In genomic region chr10:32987172-32987571, GRCh38 we compare ENCODE assay signal across 20 cellular contexts. TPM values are rescaled to one million over a fixed set of nuclear protein-coding genes. Genes with fewer than 3 reads are reported as not detected.
DNase-seq lines count a peak whose midpoint lies in the region; ATAC-seq, FAIRE-seq and TF ChIP-seq lines count a peak whose summit lies in the region.
"Had no signal": no experiment of that assay in that cellular context is flagged by ENCODE, and none has a peak within 500 bp of the region (broad histone marks: within the 10 kb centered on the region; RNA-seq: fewer than 3 reads in every experiment).

No MANE protein-coding gene starts in this region.

- H3K4me1 ChIP-seq in HepG2 (ENCODE audit: insufficient read depth, low read length): peaks cover 52% of the 10 kb centered on the region
- H3K4me1 ChIP-seq in right lobe of liver: peaks cover 2 to 36% (median 13%) of the 10 kb centered on the region in 4 donors
- peaks cover 82% of the 10 kb centered on the region for H3K4me1 ChIP-seq in Karpas-422 (ENCODE audit: low read length)

- no TSS peak for BruUV-seq in HepG2 (replicated peaks; lab: Mats Ljungman, UMichigan)

- no peak for DNase-seq in HepG2 (ENCODE audit: low spot score)
- no peak for DNase-seq in right lobe of liver
- DNase-seq in Karpas-422: no peak
- no peak for DNase-seq in stimulated activated CD8-positive, alpha-beta memory T cell treated with anti-CD3 and anti-CD28 coated beads, Interleukin-4, amount 100 ng/mL, for 48 hours
- DNase-seq: AML-193; Caco-2; Calu3; CD4-positive, alpha-beta T cell; CD8-positive, alpha-beta T cell; DMS79 treated with DMSO at 0.1 percent for 48 hours; GF-D8 had no signal

- in situ Hi-C loops in HepG2 (cut with HindIII; ENCODE audit: extremely low pct_ligation_motif_present, low pct_unique_long_range_greater_than_20kb): no loop called here

- H3K9me2 ChIP-seq in Karpas-422 (replicated peaks; ENCODE audit: insufficient read depth, low read length): no peaks in the 10 kb centered on the region

- no peak overlapping the region for H3K4me3 ChIP-seq in HepG2 (replicated peaks in 1 of 3; ENCODE audit: insufficient read depth in 1 of 3, low read depth in 2 of 3, low read length in 3 of 3)
- H3K4me3 ChIP-seq in right lobe of liver: no peak overlapping the region
- H3K4me3 ChIP-seq in Karpas-422 (ENCODE audit: low read length): no peak overlapping the region
- H3K4me3 ChIP-seq: BLaER1 treated with 17β-estradiol and CSF1 and Interleukin-3, amounts not matched to agents 10 nM and 100 nM had no signal

- WGBS in HepG2 (ENCODE audit: low lambda C conversion rate): 95% methylated on average over 1 of the region's 1 CpG
- WGBS in right lobe of liver (ENCODE audit: insufficient coverage, low coverage, low lambda C conversion rate, missing lambda C conversion rate): 100% methylated on average over 1 of the region's 1 CpG

- intact Hi-C loops in HepG2 (cut with micrococcal nuclease; ENCODE audit: unreplicated experiment) (no loop called here), right lobe of liver (cut with DNase I) (no loop called here)

- no peak for FAIRE-seq in HepG2 (lab: Jason Lieb, UNC)
- FAIRE-seq: A204.1, D721Med, G401.6, GM12891, GM19239 had no signal

- H4K20me1 ChIP-seq in HepG2 (ENCODE audit: insufficient read depth, low read length) (no peaks in the 10 kb centered on the region), Karpas-422 (ENCODE audit: insufficient read depth, low read depth, low read length) (no peaks in the 10 kb centered on the region)
- H4K20me1 ChIP-seq: BLaER1 treated with 17β-estradiol and CSF1 and Interleukin-3, amounts not matched to agents 10 nM and 100 nM had no signal

- TF ChIP-seq CTCF in HepG2 (CRISPR knock-in tag; IDR thresholded peaks at IDR 0.05) (no peak), right lobe of liver (IDR thresholded peaks at IDR 0.05) (no peak)

- no peak for TF ChIP-seq POLR2A in HepG2 (IDR thresholded peaks at IDR 0.05; ENCODE audit: insufficient read depth in 1 of 2, low read depth in 2 of 2, low read length in 2 of 2)
- TF ChIP-seq POLR2A in right lobe of liver (IDR thresholded peaks at IDR 0.05): no peak

- TF ChIP-seq RAD21 in HepG2 (CRISPR knock-in tag; IDR thresholded peaks at IDR 0.05): no peak

- H3K9me3 ChIP-seq in HepG2 (ENCODE audit: low read length): no peaks in the 10 kb centered on the region
- no peaks in the 10 kb centered on the region for H3K9me3 ChIP-seq in right lobe of liver
- no peaks in the 10 kb centered on the region for H3K9me3 ChIP-seq in Karpas-422 (ENCODE audit: low read length)
- H3K9me3 ChIP-seq: Caco-2 had no signal

- H3K36me3 ChIP-seq in HepG2 (replicated peaks in 1 of 2; ENCODE audit: control insufficient read depth in 1 of 2, insufficient read depth in 2 of 2, low read length in 2 of 2): no peaks in the 10 kb centered on the region
- H3K36me3 ChIP-seq in right lobe of liver: no peaks in the 10 kb centered on the region
- no peaks in the 10 kb centered on the region for H3K36me3 ChIP-seq in Karpas-422 (ENCODE audit: insufficient read depth, low read length)
- H3K36me3 ChIP-seq: BLaER1 treated with 17β-estradiol and CSF1 and Interleukin-3, amounts not matched to agents 10 nM and 100 nM had no signal

- no peak overlapping the region for H3K4me2 ChIP-seq in HepG2 (ENCODE audit: low read depth, low read length)
- H3K4me2 ChIP-seq in Karpas-422 (ENCODE audit: low read depth, low read length, poor library complexity, severe bottlenecking): no peak overlapping the region

- H3K79me2 ChIP-seq in HepG2 (ENCODE audit: insufficient read depth, low read length): no peaks in the 10 kb centered on the region
- no peaks in the 10 kb centered on the region for H3K79me2 ChIP-seq in Karpas-422 (ENCODE audit: low read length)

- H3K27me3 ChIP-seq in HepG2 (ENCODE audit: control insufficient read depth in 1 of 2, insufficient read depth in 2 of 2, low read length in 2 of 2): no peaks in the 10 kb centered on the region
- no peaks in the 10 kb centered on the region for H3K27me3 ChIP-seq in right lobe of liver
- no peaks in the 10 kb centered on the region for H3K27me3 ChIP-seq in Karpas-422 (ENCODE audit: low read length)
- H3K27me3 ChIP-seq: BLaER1 treated with 17β-estradiol and CSF1 and Interleukin-3, amounts not matched to agents 10 nM and 100 nM had no signal

- CTCF ChIA-PET in HepG2 (lab: Yijun Ruan, JAX; ENCODE audit: low intra/inter-chr PET ratio, low total read pairs): no interaction called here

- no peak for ATAC-seq in HepG2
- ATAC-seq in right lobe of liver: no peak
- no peak for ATAC-seq in HG03280 (IDR thresholded peaks at IDR 0.05; ENCODE audit: unreplicated experiment)
- ATAC-seq: CD8-positive, alpha-beta T cell had no signal

- POLR2A ChIA-PET in HepG2 (lab: Yijun Ruan, JAX): no interaction called here

- H3K27ac ChIP-seq in HepG2 (ENCODE audit: extremely low read length, insufficient read depth, low read length): no peak overlapping the region
- no peak overlapping the region for H3K27ac ChIP-seq in right lobe of liver
- peak overlapping the region; percentile 94 for H3K27ac ChIP-seq in Karpas-422 (ENCODE audit: low read length)
- H3K27ac ChIP-seq: 22Rv1, C4-2B had no signal

- H2AFZ ChIP-seq in HepG2 (ENCODE audit: low read length) (no peak overlapping the region), Karpas-422 (ENCODE audit: low read length) (no peak overlapping the region)

- H3K9ac ChIP-seq in HepG2 (ENCODE audit: insufficient read depth, low read depth, low read length) (no peak overlapping the region), Karpas-422 (ENCODE audit: low read length) (no peak overlapping the region)

- TF ChIP-seq EP300 in HepG2 (IDR thresholded peaks at IDR 0.05; ENCODE audit: low read depth in 2 of 2, low read length in 2 of 2) (no peak), HepG2 (CRISPR knock-in tag; IDR thresholded peaks at IDR 0.05; ENCODE audit: borderline replicate concordance) (no peak)

TF ChIP-seq in HepG2, 621 proteins besides CTCF, POLR2A, EP300 and RAD21 (continues in another document):
- TF ChIP-seq ZBTB42 (CRISPR knock-in tag; IDR thresholded peaks at IDR 0.05) (no peak), IRX3 (CRISPR knock-in tag; IDR thresholded peaks at IDR 0.05; ENCODE audit: borderline replicate concordance, low read depth) (no peak), HBP1 (CRISPR knock-in tag; IDR thresholded peaks at IDR 0.05; ENCODE audit: low read depth) (no peak), ZNF282 (IDR thresholded peaks at IDR 0.05; ENCODE audit: partially characterized antibody) (no peak), MAFF (IDR thresholded peaks at IDR 0.05; ENCODE audit: low read depth, low read length) (peak; percentile 60), ESRRA (CRISPR knock-in tag; IDR thresholded peaks at IDR 0.05; ENCODE audit: low read depth) (no peak), ATRX (CRISPR knock-in tag; IDR thresholded peaks at IDR 0.05; ENCODE audit: borderline replicate concordance) (no peak), PITX1 (CRISPR knock-in tag; IDR thresholded peaks at IDR 0.05) (no peak), MAFK (conservative IDR thresholded peaks at IDR 0.05 in 1 of 2, IDR thresholded peaks at IDR 0.05 in 1 of 2; ENCODE audit: low read length in 2 of 2) (peak; percentile 26 to 62; a peak in 2 of 4 replicates), NFKB2 (CRISPR knock-in tag; IDR thresholded peaks at IDR 0.05; ENCODE audit: borderline replicate concordance) (no peak), TRIM24 (CRISPR knock-in tag; IDR thresholded peaks at IDR 0.05) (no peak), MYC (CRISPR knock-in tag; IDR thresholded peaks at IDR 0.05; ENCODE audit: borderline replicate concordance) (no peak)

RNA-seq across cellular contexts. Expression of gene ITGB1, which starts 29.1 kb away (rescaled TPM):
- 123 and 190 TPM in 2 replicates for total RNA-seq in HepG2 (2016; rRNA removed; fragmentation: Illumina TruSeq; extraction: Trizol)
- 12.8 and 13.0 TPM in 2 replicates for total RNA-seq in HepG2 (2016; cell fraction: cytosol; rRNA removed; fragmentation: Illumina TruSeq; extraction: Trizol; ENCODE audit: low read depth)
- 125 and 196 TPM in 2 replicates for total RNA-seq in HepG2 (2016; cell fraction: insoluble cytoplasmic fraction; rRNA removed; fragmentation: Illumina TruSeq; extraction: Trizol)
- total RNA-seq in HepG2 (2016; cell fraction: membrane; rRNA removed; fragmentation: Illumina TruSeq; extraction: Trizol): 42.7 and 46.7 TPM in 2 replicates
- total RNA-seq in HepG2 (2016; cell fraction: nucleus; rRNA removed; fragmentation: Illumina TruSeq; extraction: Trizol): 196 and 214 TPM in 2 replicates
- 182 and 204 TPM in 2 replicates for polyA plus RNA-seq in HepG2 (2011; rRNA removed)
- polyA plus RNA-seq in HepG2 (2011; cell fraction: cytosol; rRNA removed): 96.4 and 188 TPM in 2 replicates
- polyA plus RNA-seq in HepG2 (2011; cell fraction: nucleus; rRNA removed): 38.6 and 61.3 TPM in 2 replicates
- 233 and 276 TPM in 2 replicates for polyA plus RNA-seq in HepG2 (2012)
- 7.7 and 7.8 TPM in 2 replicates for polyA plus RNA-seq in HepG2 (2016; cell fraction: cytosol; fragmentation: Illumina TruSeq; extraction: Trizol; ENCODE audit: low read depth)
- polyA plus RNA-seq in HepG2 (2016; cell fraction: insoluble cytoplasmic fraction; fragmentation: Illumina TruSeq; extraction: Trizol; ENCODE audit: low read depth): 97.9 and 104 TPM in 2 replicates
- 21.6 and 25.4 TPM in 2 replicates for polyA plus RNA-seq in HepG2 (2016; cell fraction: membrane; fragmentation: Illumina TruSeq; extraction: Trizol; ENCODE audit: low read depth)
- polyA plus RNA-seq in HepG2 (2016; cell fraction: nucleus; fragmentation: Illumina TruSeq; extraction: Trizol; ENCODE audit: insufficient read depth, low read depth): 187 and 204 TPM in 2 replicates
- 148 and 185 TPM in 2 replicates for polyA minus RNA-seq in HepG2 (2011; rRNA and poly(A)+ RNA removed; ENCODE audit: low replicate concordance)
- polyA minus RNA-seq in HepG2 (2011; cell fraction: cytosol; rRNA and poly(A)+ RNA removed): 165 and 204 TPM in 2 replicates
- 170 and 220 TPM in 2 replicates for polyA minus RNA-seq in HepG2 (2011; cell fraction: nucleus; rRNA and poly(A)+ RNA removed)
- 100 to 1,000 TPM; 120 to 301 (median 239) TPM for total RNA-seq in right lobe of liver
- 526 and 559 TPM in 2 replicates for total RNA-seq in Karpas-422 (2014; rRNA removed; shearing (Covaris generic); ENCODE audit: low replicate concordance)
